In genomic region chr1:117606608-117607261, GRCh38 we compare ENCODE assay signal across 8 cellular contexts. TPM values are rescaled to one million over a fixed set of nuclear protein-coding genes. Genes with fewer than 3 reads are reported as not detected.
DNase-seq lines count a peak whose midpoint lies in the region; ATAC-seq and TF ChIP-seq lines count a peak whose summit lies in the region.

No MANE protein-coding gene starts in this region.

- H3K4me1 ChIP-seq in iPS-20b (ENCODE audit: insufficient read depth, low read length) = peaks cover 11% of the 10 kb centered on the region

- peaks cover 5% of the 10 kb centered on the region for H3K36me3 Mint-ChIP-seq in T-helper 17 cell (ENCODE audit: low read depth)

- TF ChIP-seq CTCF in AG09309 (IDR thresholded peaks at IDR 0.05; ENCODE audit: control insufficient read depth, insufficient read depth, low read depth, low read length, missing control alignments) (no peak), astrocyte of the cerebellum (IDR thresholded peaks at IDR 0.05; ENCODE audit: low read depth, low read length, missing control alignments) (no peak)

- ATAC-seq in GM21717 (IDR thresholded peaks at IDR 0.05; ENCODE audit: unreplicated experiment) = peak; percentile 36
- ATAC-seq in T-helper 17 cell = peak; percentile 25

- in situ Hi-C loops in astrocyte of the cerebellum (cut with HindIII; ENCODE audit: low sequenced_read_pairs) = no loop called here

- H3K27ac Mint-ChIP-seq in T-helper 17 cell = peak overlapping the region; percentile 99

- H3K4me3 ChIP-seq in AG09309 (ENCODE audit: control insufficient read depth, low read depth, low read length) (peak overlapping the region; percentile 51), astrocyte of the cerebellum (ENCODE audit: low read depth, low read length) (peak overlapping the region; percentile 73), iPS-20b (ENCODE audit: low read length) (peak overlapping the region; percentile 73)

- no peaks in the 10 kb centered on the region for H3K27me3 Mint-ChIP-seq in T-helper 17 cell

- peaks cover 63% of the 10 kb centered on the region for H3K27me3 ChIP-seq in iPS-20b (ENCODE audit: insufficient read depth, low read length)

- H3K9me3 ChIP-seq in T-helper 17 cell (ENCODE audit: control insufficient read depth, low read length, poor library complexity, severe bottlenecking) = no peaks in the 10 kb centered on the region
- H3K9me3 ChIP-seq in iPS-20b (ENCODE audit: insufficient read depth, low read depth, low read length) = no peaks in the 10 kb centered on the region

- no peak overlapping the region for H3K9ac ChIP-seq in iPS-20b (ENCODE audit: low read depth, low read length)

- DNase-seq in AG09309 (ENCODE audit: low read depth) (no peak), T-helper 17 cell (peak; percentile 31 to 47 (median 42)), astrocyte of the cerebellum (ENCODE audit: low read depth) (no peak), SKM-1 treated with dmso at 0.1 percent for 144 hours (lab: John Stamatoyannopoulos, UW; ENCODE audit: unreplicated experiment) (no peak), NCI-H2029 treated with DMSO at 0.1 percent for 48 hours (lab: John Stamatoyannopoulos, UW) (no peak)
- peak; percentile 62 for DNase-seq in stimulated activated CD4-positive, alpha-beta T cell treated with anti-CD3 and anti-CD28 coated beads, Interleukin-15, amount 100 ng/mL, for 24 hours

- no peak overlapping the region for H3K27ac ChIP-seq in iPS-20b (ENCODE audit: low read length)

- H3K4me3 Mint-ChIP-seq in T-helper 17 cell = peak overlapping the region; percentile 96

- no peaks in the 10 kb centered on the region for H3K36me3 ChIP-seq in iPS-20b (ENCODE audit: insufficient read depth, low read depth, low read length)

- peaks cover 45% of the 10 kb centered on the region for H3K4me1 Mint-ChIP-seq in T-helper 17 cell

RNA-seq across cellular contexts. Expression of gene TENT5C, which starts 0.9 kb away (rescaled TPM):
- total RNA-seq in T-helper 17 cell = 100 to 1,000 TPM; 129 to 173 TPM

Comparison
In these comparisons a context has a peak if more than half of its experiments do, and no peak if none do; other contexts are left out.
1. DNase-seq: peak in T-helper 17 cell (3 of 3) and stimulated activated CD4-positive, alpha-beta T cell treated with anti-CD3 and anti-CD28 coated beads, Interleukin-15, amount 100 ng/mL, for 24 hours (single experiment); none in AG09309 (single experiment), astrocyte of the cerebellum (single experiment), SKM-1 treated with dmso at 0.1 percent for 144 hours (single experiment) and NCI-H2029 treated with DMSO at 0.1 percent for 48 hours (single experiment).
2. Peak in every context shown above with its lines, with median percentiles within 50 percentile points of each other: H3K4me3 ChIP-seq.